Comparison of ENCODE assay signal across 27 cellular contexts in genomic region chr2:11298592-11298991, GRCh38.
"Had no signal": no experiment of that assay in that cellular context is flagged by ENCODE, and none has a peak within 500 bp of the region (broad histone marks: within the 10 kb centered on the region; RNA-seq: fewer than 3 reads in every experiment).

No MANE protein-coding gene starts in this region.

- H3K4me3 ChIP-seq: coronary artery, gastroesophageal sphincter, heart left ventricle, hepatocyte, lung, neural progenitor cell, prostate gland, skin epidermis, spleen, testis, tibial artery had no signal

- ATAC-seq: effector memory CD8-positive, alpha-beta T cell; esophagus mucosa; foreskin keratinocyte; gastroesophageal sphincter; heart left ventricle; naive thymus-derived CD4-positive, alpha-beta T cell; right cardiac atrium; stimulated activated memory B cell treated with anti-CD40 and anti-IgM and Interleukin-4, amounts not matched to agents 10 μg/mL and 1 μg/mL and 100 μg/mL, for 72 hours; stimulated activated naive CD8-positive, alpha-beta T cell treated with anti-CD3 and anti-CD28 coated beads, Interleukin-15, Interleukin-2, amounts not matched to agents 100 U/mL and 50 U/mL, for 24 hours had no signal

- H3K36me3 ChIP-seq: gastroesophageal sphincter, heart left ventricle, neural progenitor cell, prostate gland, spleen, tibial artery had no signal

- DNase-seq: dermis blood vessel endothelial cell; effector memory CD8-positive, alpha-beta T cell; foreskin keratinocyte; heart left ventricle; kidney; midbrain; naive thymus-derived CD4-positive, alpha-beta T cell; right cardiac atrium; spleen; stimulated activated CD4-positive, alpha-beta T cell treated with anti-CD3 and anti-CD28 coated beads, Interleukin-4, amount 100 ng/mL, for 4 hours; stimulated activated naive CD8-positive, alpha-beta T cell treated with anti-CD3 and anti-CD28 coated beads, Interleukin-15, Interleukin-2, amounts not matched to agents 100 U/mL and 50 U/mL, for 24 hours; substantia nigra; testis; tibial artery had no signal

- H3K36me3 Mint-ChIP-seq: memory B cell, type B pancreatic cell had no signal

- H2AFZ ChIP-seq: hepatocyte, neural progenitor cell had no signal

- H3K9me3 ChIP-seq: gastroesophageal sphincter, prostate gland, testis, tibial artery had no signal

- H3K27ac ChIP-seq: coronary artery, epithelial cell of prostate, foreskin keratinocyte, gastroesophageal sphincter, heart left ventricle, hepatocyte, neural progenitor cell, prostate gland, skin epidermis, spleen, testis, tibial artery had no signal

- H3K4me3 Mint-ChIP-seq: effector memory CD8-positive, alpha-beta T cell; memory B cell; naive thymus-derived CD4-positive, alpha-beta T cell; nephron; neural progenitor cell; stimulated activated memory B cell treated with anti-CD40 and anti-IgM and Interleukin-4, amounts not matched to agents 10 μg/mL and 1 μg/mL and 100 μg/mL, for 72 hours; type B pancreatic cell had no signal

- H3K4me2 ChIP-seq: hepatocyte, neural progenitor cell had no signal

- H3K4me1 ChIP-seq: prostate gland had no signal

- H3K27me3 Mint-ChIP-seq: effector memory CD8-positive, alpha-beta T cell; memory B cell; naive thymus-derived CD4-positive, alpha-beta T cell; stimulated activated memory B cell treated with anti-CD40 and anti-IgM and Interleukin-4, amounts not matched to agents 10 μg/mL and 1 μg/mL and 100 μg/mL, for 72 hours; type B pancreatic cell had no signal

- H3K9me3 Mint-ChIP-seq: effector memory CD8-positive, alpha-beta T cell; memory B cell; nephron; stimulated activated memory B cell treated with anti-CD40 and anti-IgM and Interleukin-4, amounts not matched to agents 10 μg/mL and 1 μg/mL and 100 μg/mL, for 72 hours; type B pancreatic cell had no signal

- H3K27me3 ChIP-seq: foreskin keratinocyte, gastroesophageal sphincter, heart left ventricle, hepatocyte, neural progenitor cell, spleen, testis, tibial artery had no signal

- H3K4me1 Mint-ChIP-seq: neural progenitor cell had no signal

- H3K9ac ChIP-seq: neural progenitor cell had no signal

- H3K27ac Mint-ChIP-seq: effector memory CD8-positive, alpha-beta T cell; memory B cell; naive thymus-derived CD4-positive, alpha-beta T cell; nephron; neural progenitor cell; stimulated activated memory B cell treated with anti-CD40 and anti-IgM and Interleukin-4, amounts not matched to agents 10 μg/mL and 1 μg/mL and 100 μg/mL, for 72 hours; type B pancreatic cell had no signal

- FAIRE-seq: kidney had no signal
